In genomic region chr19:34732548-34733255, GRCh38 we compare ENCODE assay signal across 2 cellular contexts.
TF ChIP-seq lines count a peak whose summit lies in the region.

No MANE protein-coding gene starts in this region.

TF ChIP-seq in A549, 52 proteins besides CTCF, POLR2A, EP300 and RAD21 (continued from another document):
- TF ChIP-seq FOSB (CRISPR knock-in tag; IDR thresholded peaks at IDR 0.05) (no peak), EHF (CRISPR knock-in tag; IDR thresholded peaks at IDR 0.05) (no peak), HOXB5 (CRISPR knock-in tag; IDR thresholded peaks at IDR 0.05) (no peak), CBX2 (IDR thresholded peaks at IDR 0.05; ENCODE audit: borderline replicate concordance, low read depth) (no peak), RARB (CRISPR knock-in tag; IDR thresholded peaks at IDR 0.05) (no peak), RNF2 (IDR thresholded peaks at IDR 0.05; ENCODE audit: borderline replicate concordance, low read depth) (no peak), CEBPB (IDR thresholded peaks at IDR 0.05) (no peak), EHMT2 (IDR thresholded peaks at IDR 0.05; ENCODE audit: low read depth) (no peak), NFE2L2 (conservative IDR thresholded peaks at IDR 0.05; ENCODE audit: low read length) (no peak), NPAS2 (CRISPR knock-in tag; IDR thresholded peaks at IDR 0.05; ENCODE audit: borderline replicate concordance) (no peak), GATA3 (IDR thresholded peaks at IDR 0.05; ENCODE audit: borderline replicate concordance) (no peak)
TF ChIP-seq in A549: peak in this region for 0.

TF ChIP-seq in HCT116, 20 proteins besides CTCF, POLR2A, EP300 and RAD21 (continued from another document):
- no peak for TF ChIP-seq EZH2 (IDR thresholded peaks at IDR 0.05)
TF ChIP-seq in HCT116: peak in this region for 0.
